8 cellular contexts compared by ENCODE assay signal in genomic region chr17:1298616-1299015, GRCh38. TPM values are rescaled to one million over a fixed set of nuclear protein-coding genes. Genes with fewer than 3 reads are reported as not detected.
DNase-seq lines count a peak whose midpoint lies in the region; ATAC-seq and TF ChIP-seq lines count a peak whose summit lies in the region.

No MANE protein-coding gene starts in this region.

- H3K36me3 Mint-ChIP-seq in immature natural killer cell: peaks cover 0 to 4% (median 0%) of the 10 kb centered on the region in 3 donors

- peaks cover 0 to 2% (median 0%) of the 10 kb centered on the region in 6 donors for H3K9me3 Mint-ChIP-seq in immature natural killer cell

- peak overlapping the region in 3 of 5 donors; percentile 7 to 50 (median 30) for H3K4me3 Mint-ChIP-seq in immature natural killer cell

- peaks cover 15 to 24% (median 22%) of the 10 kb centered on the region in 3 donors for H3K27me3 Mint-ChIP-seq in immature natural killer cell (ENCODE audit: low read depth in 3 of 3)

- no peak for TF ChIP-seq RAD21 in Ishikawa (IDR thresholded peaks at IDR 0.05; ENCODE audit: low read depth)

- TF ChIP-seq EP300 in Ishikawa (IDR thresholded peaks at IDR 0.05; ENCODE audit: borderline replicate concordance): no peak

- peaks cover 49 to 55% of the 10 kb centered on the region in 2 donors for H3K4me1 Mint-ChIP-seq in immature natural killer cell

- ATAC-seq in GM21360 (IDR thresholded peaks at IDR 0.05; ENCODE audit: unreplicated experiment): no peak

- H3K27ac Mint-ChIP-seq in immature natural killer cell: no peak overlapping the region

- DNase-seq in activated T-cell treated with anti-CD3 and anti-CD28 coated beads for 4 hours (peak; percentile 37), immature natural killer cell (no peak), NCI-H748 (lab: John Stamatoyannopoulos, UW; ENCODE audit: unreplicated experiment) (no peak), HCEC 1CT (no peak), Ammon's horn (ENCODE audit: low spot score) (no peak)
- peak; percentile 23 for DNase-seq in stimulated activated CD8-positive, alpha-beta memory T cell treated with anti-CD3 and anti-CD28 coated beads, Interleukin-12 subunit alpha, Interleukin-12 subunit beta, amount 100 ng/mL, for 24 hours (ENCODE audit: extremely low read depth)

TF ChIP-seq in Ishikawa, 13 proteins besides CTCF, POLR2A, EP300 and RAD21:
- TF ChIP-seq, protein P1, sequence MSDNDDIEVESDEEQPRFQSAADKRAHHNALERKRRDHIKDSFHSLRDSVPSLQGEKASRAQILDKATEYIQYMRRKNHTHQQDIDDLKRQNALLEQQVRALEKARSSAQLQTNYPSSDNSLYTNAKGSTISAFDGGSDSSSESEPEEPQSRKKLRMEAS (IDR thresholded peaks at IDR 0.05): 0 out of 2 replicates have a peak, but pooled peaks have one; percentile 31
- TF ChIP-seq TCF12 (IDR thresholded peaks at IDR 0.05; ENCODE audit: low read depth): no peak

RNA-seq across cellular contexts. Expression of gene TRARG1, which starts 19.2 kb away (rescaled TPM):
- polyA plus RNA-seq in immature natural killer cell: under 1 TPM in 1 of 3 donors, not detected in 2; 0.62 TPM

RNA-seq across cellular contexts. Expression of gene BHLHA9, which starts 28.4 kb away (rescaled TPM):
- polyA plus RNA-seq in immature natural killer cell: not detected

Comparison
In these comparisons a context has a peak if more than half of its experiments do, and no peak if none do; other contexts are left out.
1. DNase-seq: peak in activated T-cell treated with anti-CD3 and anti-CD28 coated beads for 4 hours (single experiment) and stimulated activated CD8-positive, alpha-beta memory T cell treated with anti-CD3 and anti-CD28 coated beads, Interleukin-12 subunit alpha, Interleukin-12 subunit beta, amount 100 ng/mL, for 24 hours (single experiment); none in immature natural killer cell (0 of 3), NCI-H748 (single experiment), HCEC 1CT (single experiment) and Ammon's horn (single experiment).